Comparison of ENCODE assay signal across 6 cellular contexts in genomic region chrX:49042581-49043219, GRCh38. TPM values are rescaled to one million over a fixed set of nuclear protein-coding genes. Genes with fewer than 3 reads are reported as not detected.
DNase-seq lines count a peak whose midpoint lies in the region; ATAC-seq and TF ChIP-seq lines count a peak whose summit lies in the region.

No MANE protein-coding gene starts in this region.

- H3K36me3 ChIP-seq in cardiac muscle cell (peaks cover 9% of the 10 kb centered on the region), prostate gland (no peaks in the 10 kb centered on the region)

- peak overlapping the region; percentile 90 for H3K4me3 Mint-ChIP-seq in dendritic cell treated with granulocyte-macrophage colony-stimulating factor and Interleukin-4, amounts not matched to agents 40 ng/mL and 50 ng/mL, for 4 days

- DNase-seq in cardiac muscle cell (ENCODE audit: low read depth in 1 of 2, low spot score in 1 of 2) (peak in 1 of 2 donors; percentile 13), Right ventricle myocardium inferior (ENCODE audit: missing footprints) (no peak), prostate gland (ENCODE audit: low spot score) (no peak), cerebellum (ENCODE audit: low spot score) (no peak)
- no peak for DNase-seq in stimulated activated naive CD4-positive, alpha-beta T cell treated with Interleukin-2 at 50 U/mL for 16 hours (lab: John Stamatoyannopoulos, UW)

- ATAC-seq in Right ventricle myocardium inferior: no peak

- intact Hi-C loops in Right ventricle myocardium inferior (cut with DNase I) (loop anchor here (5.0 kb wide), 2 partner anchors 40 to 85 kb away; partner anchors contain the start of genes GRIPAP1 and OTUD5), prostate gland (cut with DNase I) (loop anchor here (1.0 to 10.0 kb wide), 4 partner anchors 40 to 238 kb away; partner anchors contain the start of genes GRIPAP1, HDAC6, PIM2 and SLC35A2)
- intact Hi-C loops in dendritic cell treated with granulocyte-macrophage colony-stimulating factor and Interleukin-4, amounts not matched to agents 40 ng/mL and 50 ng/mL, for 4 days (cut with micrococcal nuclease): loop anchor here (1.0 to 10.0 kb wide), 3 partner anchors 40 to 125 kb away; partner anchors contain the start of genes GRIPAP1 and PIM2

- H3K27me3 Mint-ChIP-seq in dendritic cell treated with granulocyte-macrophage colony-stimulating factor and Interleukin-4, amounts not matched to agents 40 ng/mL and 50 ng/mL, for 4 days: no peaks in the 10 kb centered on the region

- H3K36me3 Mint-ChIP-seq in dendritic cell treated with granulocyte-macrophage colony-stimulating factor and Interleukin-4, amounts not matched to agents 40 ng/mL and 50 ng/mL, for 4 days (ENCODE audit: low read depth): peaks cover 44% of the 10 kb centered on the region

- H3K9me3 ChIP-seq in cardiac muscle cell (ENCODE audit: low read depth) (no peaks in the 10 kb centered on the region), prostate gland (no peaks in the 10 kb centered on the region)

- WGBS in prostate gland: 0% methylated on average over 4 of the region's 29 CpGs

- no peaks in the 10 kb centered on the region for H3K27me3 ChIP-seq in cardiac muscle cell
- H3K27me3 ChIP-seq in prostate gland (replicated peaks; ENCODE audit: insufficient read depth): no peaks in the 10 kb centered on the region

- H3K9me3 Mint-ChIP-seq in dendritic cell treated with granulocyte-macrophage colony-stimulating factor and Interleukin-4, amounts not matched to agents 40 ng/mL and 50 ng/mL, for 4 days: no peaks in the 10 kb centered on the region

- H3K4me1 ChIP-seq in cardiac muscle cell (ENCODE audit: low read depth): peaks cover 21% of the 10 kb centered on the region
- no peaks in the 10 kb centered on the region for H3K4me1 ChIP-seq in prostate gland (replicated peaks)

- TF ChIP-seq POLR2A in prostate gland (IDR thresholded peaks at IDR 0.05): no peak

- TF ChIP-seq CTCF in cardiac muscle cell (IDR thresholded peaks at IDR 0.05; ENCODE audit: low read depth, low read length) (no peak), prostate gland (IDR thresholded peaks at IDR 0.05) (no peak)

- H3K27ac Mint-ChIP-seq in dendritic cell treated with granulocyte-macrophage colony-stimulating factor and Interleukin-4, amounts not matched to agents 40 ng/mL and 50 ng/mL, for 4 days: peak overlapping the region; percentile 94

- H3K4me3 ChIP-seq in cardiac muscle cell (peak overlapping the region; percentile 61), prostate gland (peak overlapping the region; percentile 63 to 73)

- peak overlapping the region; percentile 74 for H3K27ac ChIP-seq in cardiac muscle cell
- H3K27ac ChIP-seq in prostate gland: peak overlapping the region; percentile 95 to 97

- H3K4me1 Mint-ChIP-seq in dendritic cell treated with granulocyte-macrophage colony-stimulating factor and Interleukin-4, amounts not matched to agents 40 ng/mL and 50 ng/mL, for 4 days (ENCODE audit: low read depth): peaks cover 29% of the 10 kb centered on the region

RNA-seq across cellular contexts. Expression of gene TFE3, which starts 0.5 kb away (rescaled TPM):
- total RNA-seq in cardiac muscle cell (30.0 and 55.0 TPM in 2 replicates), Right ventricle myocardium inferior (24.8 TPM), prostate gland (10 to 100 TPM; 44.6 to 88.4 TPM), cerebellum (10.8 TPM)
- 32.1 and 40.9 TPM in 2 replicates for polyA plus RNA-seq in cardiac muscle cell

RNA-seq across cellular contexts. Expression of gene CCDC120, which starts 16.1 kb away (rescaled TPM):
- total RNA-seq in cardiac muscle cell: 6.2 and 7.8 TPM in 2 replicates
- polyA plus RNA-seq in cardiac muscle cell: 5.4 and 10.8 TPM in 2 replicates
- total RNA-seq in Right ventricle myocardium inferior: 1.4 TPM
- total RNA-seq in prostate gland: 10 to 100 TPM; 12.3 to 15.0 TPM
- total RNA-seq in cerebellum: 4.3 TPM

RNA-seq across cellular contexts. Expression of gene PRAF2, which starts 31.1 kb away (rescaled TPM):
- total RNA-seq in cardiac muscle cell (22.9 and 30.3 TPM in 2 replicates), Right ventricle myocardium inferior (7.1 TPM), prostate gland (10 to 100 TPM; 13.9 to 42.9 TPM), cerebellum (9.0 TPM)
- polyA plus RNA-seq in cardiac muscle cell: 56.2 and 76.7 TPM in 2 replicates

RNA-seq across cellular contexts. Expression of gene WDR45, which starts 37.0 kb away (rescaled TPM):
- total RNA-seq in cardiac muscle cell (51.4 and 54.6 TPM in 2 replicates), Right ventricle myocardium inferior (67.1 TPM), prostate gland (10 to 100 TPM; 67.8 to 93.6 TPM), cerebellum (19.2 TPM)
- 58.6 and 62.3 TPM in 2 replicates for polyA plus RNA-seq in cardiac muscle cell

RNA-seq across cellular contexts. Expression of gene GRIPAP1, which starts 40.6 kb away (rescaled TPM):
- 34.7 and 67.3 TPM in 2 replicates for total RNA-seq in cardiac muscle cell
- polyA plus RNA-seq in cardiac muscle cell: 44.8 and 65.4 TPM in 2 replicates
- total RNA-seq in Right ventricle myocardium inferior: 20.1 TPM
- total RNA-seq in prostate gland: 10 to 100 TPM; 26.9 to 62.4 TPM
- 25.6 TPM for total RNA-seq in cerebellum
